In the genomic region with DNA sequence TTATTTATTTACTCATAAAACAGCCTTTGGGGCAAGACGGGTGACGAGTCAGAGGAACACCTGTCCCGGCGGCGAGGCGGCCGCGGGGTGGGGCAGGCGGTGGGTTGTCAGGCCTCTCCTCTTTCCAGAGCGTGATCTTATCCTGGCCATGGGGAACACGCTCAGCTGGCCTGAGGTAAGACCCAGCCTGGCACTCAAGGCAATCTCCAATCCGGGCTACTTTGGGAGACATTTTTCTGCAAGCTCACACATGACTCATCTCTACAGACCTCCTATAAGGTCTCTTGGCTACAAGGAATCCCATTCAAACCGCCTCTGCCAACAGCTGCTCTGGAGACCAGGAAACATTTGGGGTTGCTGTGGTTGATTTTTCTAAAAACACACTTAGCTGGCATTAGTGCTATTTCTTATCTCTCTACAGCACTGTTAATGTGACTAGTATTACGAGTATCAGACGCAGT, we compare ENCODE assay signal across 8 cellular contexts. TPM values are rescaled to one million over a fixed set of nuclear protein-coding genes. Genes with fewer than 3 reads are reported as not detected.
DNase-seq lines count a peak whose midpoint lies in the region; ATAC-seq and TF ChIP-seq lines count a peak whose summit lies in the region.

No MANE protein-coding gene starts in this region.

- H3K9me3 Mint-ChIP-seq in endothelial cell (ENCODE audit: unreplicated experiment) (no peaks in the 10 kb centered on the region), natural killer cell (no peaks in the 10 kb centered on the region)

- intact Hi-C loops in natural killer cell (cut with micrococcal nuclease) = loop anchor here (1.0 to 10.0 kb wide), 5 partner anchors 65 to 1869 kb away; no protein-coding TSS in a partner anchor

- peaks cover 9% of the 10 kb centered on the region for H3K27me3 Mint-ChIP-seq in endothelial cell (ENCODE audit: unreplicated experiment)
- no peaks in the 10 kb centered on the region for H3K27me3 Mint-ChIP-seq in natural killer cell (ENCODE audit: low read depth in 2 of 2)

- ATAC-seq in natural killer cell (peak in 2 of 3 donors; percentile 6 to 21), GM18861 (IDR thresholded peaks at IDR 0.05; ENCODE audit: unreplicated experiment) (no peak), GM21825 (IDR thresholded peaks at IDR 0.05; ENCODE audit: unreplicated experiment) (no peak), HG03095 (IDR thresholded peaks at IDR 0.05; ENCODE audit: unreplicated experiment) (no peak)

- H3K4me1 Mint-ChIP-seq in endothelial cell (ENCODE audit: unreplicated experiment) (peaks cover 83% of the 10 kb centered on the region), natural killer cell (peaks cover 84 to 87% of the 10 kb centered on the region in 2 donors)

- H3K36me3 Mint-ChIP-seq in endothelial cell (ENCODE audit: low read depth, unreplicated experiment) = peaks cover 19% of the 10 kb centered on the region
- H3K36me3 Mint-ChIP-seq in natural killer cell = no peaks in the 10 kb centered on the region

- peak overlapping the region; percentile 20 for H3K27ac ChIP-seq in WERI-Rb-1

- no peaks in the 10 kb centered on the region for H3K9me3 ChIP-seq in WERI-Rb-1 (ENCODE audit: severe bottlenecking)

- DNase-seq in D341Med (ENCODE audit: low spot score) (peak; percentile 53), Kasumi-1 (lab: John Stamatoyannopoulos, UW) (peak; percentile 86 to 88), WERI-Rb-1 (peak; percentile 48), endothelial cell (ENCODE audit: low spot score) (no peak), natural killer cell (peak; percentile 52)

- peaks cover 16% of the 10 kb centered on the region for H3K36me3 ChIP-seq in WERI-Rb-1

- H3K27me3 ChIP-seq in WERI-Rb-1 (ENCODE audit: insufficient read depth, low read depth, severe bottlenecking) = no peaks in the 10 kb centered on the region

- TF ChIP-seq CTCF in WERI-Rb-1 (IDR thresholded peaks at IDR 0.05; ENCODE audit: low read depth, low read length) (no peak), endothelial cell (IDR thresholded peaks at IDR 0.05; ENCODE audit: unreplicated experiment) (no peak), natural killer cell (IDR thresholded peaks at IDR 0.05) (no peak)

- no peak overlapping the region for H3K4me3 ChIP-seq in WERI-Rb-1 (ENCODE audit: low read depth, low read length)

- H3K27ac Mint-ChIP-seq in endothelial cell (ENCODE audit: unreplicated experiment) (peak overlapping the region; percentile 90), natural killer cell (peak overlapping the region; percentile 92 to 95)

- peak overlapping the region; percentile 27 for H3K4me3 Mint-ChIP-seq in endothelial cell (ENCODE audit: unreplicated experiment)
- peak overlapping the region; percentile 82 for H3K4me3 Mint-ChIP-seq in natural killer cell

RNA-seq across cellular contexts. Expression of a gene that starts 6.2 kb away (rescaled TPM):
- total RNA-seq in endothelial cell (ENCODE audit: unreplicated experiment) (226 TPM), natural killer cell (100 to 1,000 TPM; 210 to 224 (median 222) TPM)

Comparison
In these comparisons a context has a peak if more than half of its experiments do, and no peak if none do; other contexts are left out.
1. ATAC-seq: peak in natural killer cell (2 of 3); none in GM18861 (single experiment), GM21825 (single experiment) and HG03095 (single experiment).